9 cellular contexts compared by ENCODE assay signal in the genomic region with DNA sequence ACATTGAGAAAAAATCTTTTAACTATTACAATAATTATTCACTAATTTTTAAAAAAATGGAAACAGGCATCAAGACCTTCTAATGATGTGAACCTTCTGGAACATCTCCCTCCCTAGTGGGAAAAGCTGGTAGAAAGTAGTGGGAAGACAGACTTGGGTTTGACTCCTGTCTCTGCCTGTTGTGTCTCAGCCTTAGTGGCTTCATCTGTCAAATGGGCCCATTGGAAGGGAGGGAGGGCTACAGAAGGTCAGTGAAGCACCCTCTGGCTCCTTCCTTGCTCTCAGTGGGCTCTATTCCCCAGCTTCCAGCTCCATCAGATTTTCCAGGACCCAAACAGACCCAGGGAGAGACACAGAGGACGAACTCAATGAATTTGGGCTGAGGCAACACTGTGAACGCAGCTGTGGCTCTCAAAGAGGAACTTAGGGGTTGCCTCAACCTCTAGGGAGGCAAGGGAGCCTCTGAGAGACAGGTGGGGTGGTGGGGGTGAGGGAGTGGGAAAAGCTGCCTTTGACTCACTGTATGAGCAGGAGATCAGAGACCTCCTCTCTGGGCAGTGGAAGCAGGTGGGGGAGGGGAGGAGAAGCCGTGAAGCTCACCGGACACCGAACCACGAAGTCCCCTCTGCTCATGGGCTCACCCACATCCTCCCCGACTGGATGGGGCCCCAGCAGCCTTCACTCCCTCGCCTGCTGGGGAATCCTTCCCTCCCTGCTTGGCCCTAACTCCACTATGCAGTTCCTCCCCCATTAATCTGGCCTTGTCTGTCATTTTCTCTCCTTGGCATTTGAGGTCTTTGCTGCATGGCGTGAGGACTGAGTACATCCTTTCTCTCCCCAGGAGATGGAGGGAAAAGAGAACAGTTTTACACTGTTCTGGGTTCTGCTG. TPM values are rescaled to one million over a fixed set of nuclear protein-coding genes. Genes with fewer than 3 reads are reported as not detected.
DNase-seq lines count a peak whose midpoint lies in the region; ATAC-seq and TF ChIP-seq lines count a peak whose summit lies in the region.
"Had no signal": no experiment of that assay in that cellular context is flagged by ENCODE, and none has a peak within 500 bp of the region (broad histone marks: within the 10 kb centered on the region; RNA-seq: fewer than 3 reads in every experiment).

No MANE protein-coding gene starts in this region.

- peak; percentile 65 for TF ChIP-seq POLR2A in GM18505 (IDR thresholded peaks at IDR 0.05; ENCODE audit: borderline replicate concordance, extremely low read depth, insufficient read depth, insufficient read length)

- peak; percentile 70 for DNase-seq in natural killer cell treated with Interleukin-12 subunit alpha and Interleukin-12 subunit beta and Interleukin-15 and Interleukin-18, amount 100 ng/mL, for 72 hours (ENCODE audit: low spot score)
- DNase-seq in D341Med (ENCODE audit: low spot score) (no peak), cerebellum (ENCODE audit: low spot score) (no peak), NCI-H446 treated with DMSO at 0.1 percent for 48 hours (lab: John Stamatoyannopoulos, UW) (no peak)
- DNase-seq: IMR-90 had no signal

- no peaks in the 10 kb centered on the region for H3K9me3 Mint-ChIP-seq in natural killer cell treated with Interleukin-12 subunit alpha and Interleukin-12 subunit beta and Interleukin-15 and Interleukin-18, amount 100 ng/mL, for 72 hours

- H3K36me3 Mint-ChIP-seq in natural killer cell treated with Interleukin-12 subunit alpha and Interleukin-12 subunit beta and Interleukin-15 and Interleukin-18, amount 100 ng/mL, for 72 hours = no peaks in the 10 kb centered on the region

- peak overlapping the region; percentile 67 to 69 for H3K27ac Mint-ChIP-seq in natural killer cell treated with Interleukin-12 subunit alpha and Interleukin-12 subunit beta and Interleukin-15 and Interleukin-18, amount 100 ng/mL, for 72 hours

- no peak for ATAC-seq in GM18505 (IDR thresholded peaks at IDR 0.05; ENCODE audit: unreplicated experiment)
- peak; percentile 35 for ATAC-seq in HG03342 (IDR thresholded peaks at IDR 0.05; ENCODE audit: unreplicated experiment)
- ATAC-seq in activated CD4-positive, CD25-positive, alpha-beta regulatory T cell treated with anti-CD3 and anti-CD28 coated beads, Interleukin-2, amount 50 U/mL, for 24 hours = peak; percentile 13 to 18
- ATAC-seq in natural killer cell treated with Interleukin-12 subunit alpha and Interleukin-12 subunit beta and Interleukin-15 and Interleukin-18, amount 100 ng/mL, for 72 hours = peak; percentile 25
- ATAC-seq in HG03520 (IDR thresholded peaks at IDR 0.05; ENCODE audit: unreplicated experiment) = no peak

- peak overlapping the region; percentile 78 for H3K4me3 Mint-ChIP-seq in natural killer cell treated with Interleukin-12 subunit alpha and Interleukin-12 subunit beta and Interleukin-15 and Interleukin-18, amount 100 ng/mL, for 72 hours

- peaks cover 69 to 70% of the 10 kb centered on the region in 2 donors for H3K4me1 Mint-ChIP-seq in natural killer cell treated with Interleukin-12 subunit alpha and Interleukin-12 subunit beta and Interleukin-15 and Interleukin-18, amount 100 ng/mL, for 72 hours (ENCODE audit: low read depth in 2 of 2)

- peaks cover 7% of the 10 kb centered on the region in 2 donors for H3K27me3 Mint-ChIP-seq in natural killer cell treated with Interleukin-12 subunit alpha and Interleukin-12 subunit beta and Interleukin-15 and Interleukin-18, amount 100 ng/mL, for 72 hours

RNA-seq across cellular contexts. Expression of a gene that starts 4.5 kb away (rescaled TPM):
- 1 to 10 TPM; 2.1 to 3.8 TPM for total RNA-seq in natural killer cell treated with Interleukin-12 subunit alpha and Interleukin-12 subunit beta and Interleukin-15 and Interleukin-18, amount 100 ng/mL, for 72 hours
- total RNA-seq in cerebellum = not detected
- total RNA-seq: IMR-90 had no signal

RNA-seq across cellular contexts. Expression of a gene that starts 40.6 kb away (rescaled TPM):
- 10 to 100 TPM; 10.3 to 15.1 TPM for total RNA-seq in natural killer cell treated with Interleukin-12 subunit alpha and Interleukin-12 subunit beta and Interleukin-15 and Interleukin-18, amount 100 ng/mL, for 72 hours
- 11.9 TPM for total RNA-seq in cerebellum

RNA-seq across cellular contexts. Expression of a gene that starts 50.9 kb away (rescaled TPM):
- total RNA-seq in natural killer cell treated with Interleukin-12 subunit alpha and Interleukin-12 subunit beta and Interleukin-15 and Interleukin-18, amount 100 ng/mL, for 72 hours = 100 to 1,000 TPM in 1 of 2 donors, 10 to 100 TPM in 1; 89.7 to 162 TPM
- 70.9 TPM for total RNA-seq in cerebellum

Comparison
In these comparisons a context has a peak if more than half of its experiments do, and no peak if none do; other contexts are left out.
1. ATAC-seq: peak in HG03342 (single experiment), activated CD4-positive, CD25-positive, alpha-beta regulatory T cell treated with anti-CD3 and anti-CD28 coated beads, Interleukin-2, amount 50 U/mL, for 24 hours (2 of 2) and natural killer cell treated with Interleukin-12 subunit alpha and Interleukin-12 subunit beta and Interleukin-15 and Interleukin-18, amount 100 ng/mL, for 72 hours (2 of 2); none in GM18505 (single experiment) and HG03520 (single experiment).